ENCODE assay signal across 21 cellular contexts in the genomic region with DNA sequence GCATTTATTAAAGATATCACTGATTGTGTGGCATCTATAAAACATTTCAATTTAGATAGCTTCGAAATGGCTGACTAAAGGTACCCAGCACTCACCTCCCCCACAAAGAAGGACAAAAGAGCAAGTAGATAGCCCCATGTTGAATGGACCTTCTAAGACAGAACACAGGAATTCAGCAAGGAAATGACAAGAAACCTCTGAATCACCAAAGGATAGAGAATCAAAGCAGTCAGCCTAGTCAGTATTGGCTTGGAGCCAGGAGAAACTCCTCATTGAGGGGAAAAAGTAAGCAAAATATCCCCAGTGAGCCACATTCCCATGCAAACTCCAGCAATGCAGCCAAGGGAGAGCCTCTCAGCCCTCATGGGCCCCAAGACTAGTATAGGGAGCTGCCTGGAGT.
"Had no signal": no experiment of that assay in that cellular context is flagged by ENCODE, and none has a peak within 500 bp of the region (broad histone marks: within the 10 kb centered on the region; RNA-seq: fewer than 3 reads in every experiment).

No MANE protein-coding gene starts in this region.

- ATAC-seq: left lung, natural killer cell, T-cell had no signal

- H3K27ac Mint-ChIP-seq: activated naive CD8-positive, alpha-beta T cell; natural killer cell; T-cell; T-helper 2 cell treated with Interferon-gamma antibody and Interleukin-4, amounts not matched to agents 5 μg/mL and 100 μg/mL, for 36 hours; type B pancreatic cell had no signal

- H3K27me3 ChIP-seq: dorsolateral prefrontal cortex, left lung, neutrophil, ovary, right atrium auricular region, spleen, vagina had no signal

- H3K27me3 Mint-ChIP-seq: type B pancreatic cell had no signal

- H3K36me3 Mint-ChIP-seq: activated naive CD8-positive, alpha-beta T cell; T-cell; type B pancreatic cell had no signal

- H3K4me3 Mint-ChIP-seq: activated naive CD8-positive, alpha-beta T cell; natural killer cell; T-cell; T-helper 2 cell treated with Interferon-gamma antibody and Interleukin-4, amounts not matched to agents 5 μg/mL and 100 μg/mL, for 36 hours; type B pancreatic cell had no signal

- DNase-seq: activated T-cell treated with anti-CD3 and anti-CD28 coated beads, Interleukin-2, amount 50 U/mL, for 1 hour; amniotic stem cell; caudate nucleus; dorsolateral prefrontal cortex; foreskin fibroblast; left lung; natural killer cell; ovary; spleen; stimulated activated CD4-positive, alpha-beta T cell treated with anti-CD3 and anti-CD28 coated beads, Interleukin-4, amount 100 ng/mL, for 1 hour; stimulated activated naive CD4-positive, alpha-beta T cell; T-cell had no signal

- H3K36me3 ChIP-seq: left lung, neutrophil, ovary, prostate gland, right atrium auricular region, spleen, thoracic aorta, vagina had no signal

- H3K4me3 ChIP-seq: dorsolateral prefrontal cortex, left lung, lung, ovary, prostate gland, right atrium auricular region, spleen, thoracic aorta, vagina had no signal

- H3K4me1 Mint-ChIP-seq: natural killer cell, T-cell had no signal
